In the genomic region with DNA sequence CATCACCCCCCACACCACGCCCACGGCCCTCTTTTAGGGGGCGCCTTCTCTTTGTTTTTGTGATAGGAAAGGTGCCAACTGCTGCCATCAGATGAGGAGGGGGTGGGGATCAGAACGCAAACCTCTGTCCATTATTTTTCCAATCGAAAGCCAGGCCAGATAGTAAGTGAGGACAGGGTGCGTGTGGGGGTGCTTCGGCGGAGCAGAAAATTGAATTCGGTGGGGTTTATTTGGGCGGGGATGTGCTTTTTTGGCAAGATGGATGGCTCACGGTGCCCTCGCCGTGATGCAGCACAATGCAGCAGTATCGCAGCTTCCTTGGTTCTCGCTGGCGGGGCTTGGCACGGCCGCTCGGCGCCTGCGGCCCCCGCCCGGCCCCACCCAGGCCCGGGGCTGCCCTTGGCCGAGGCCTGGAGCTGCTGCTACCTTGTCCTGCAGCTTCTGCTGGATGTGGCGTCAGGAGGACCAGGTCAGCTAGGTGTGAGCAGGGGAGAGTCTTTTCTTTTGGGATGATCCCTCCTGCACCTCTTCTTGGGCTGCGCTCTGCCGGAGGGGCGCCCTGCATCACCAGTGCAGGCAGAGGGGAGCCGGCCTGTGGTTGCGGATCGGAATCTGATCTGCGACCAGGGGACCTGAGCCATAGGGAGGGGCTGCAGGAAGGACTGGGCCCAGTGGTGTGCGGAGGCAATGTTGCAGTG, we compare ENCODE assay signal across 8 cellular contexts. TPM values are rescaled to one million over a fixed set of nuclear protein-coding genes. Genes with fewer than 3 reads are reported as not detected.
DNase-seq lines count a peak whose midpoint lies in the region; ATAC-seq and TF ChIP-seq lines count a peak whose summit lies in the region.

No MANE protein-coding gene starts in this region.

- no peak for TF ChIP-seq POLR2A in breast epithelium (IDR thresholded peaks at IDR 0.05)

- peak; percentile 62 for ATAC-seq in GM23338
- peak; percentile 51 to 57 for ATAC-seq in stimulated activated naive B cell treated with anti-CD40 and anti-IgM and Interleukin-4, amounts not matched to agents 10 μg/mL and 1 μg/mL and 100 μg/mL, for 72 hours (replicated peaks)

- no peaks in the 10 kb centered on the region for H3K9me2 ChIP-seq in GM23338 (ENCODE audit: insufficient read depth)

- POLR2A ChIA-PET in AG04449 (lab: Yijun Ruan, JAX) = interaction anchor here (0.6 to 1.9 kb wide), 3 partner anchors 26 to 128 kb away, joined by 3 to 6 read pairs (median 3); no protein-coding TSS in a partner anchor

- peaks cover 13% of the 10 kb centered on the region for H3K27me3 Mint-ChIP-seq in GM23338 (ENCODE audit: insufficient read depth, low read depth, poor library complexity)
- H3K27me3 Mint-ChIP-seq in stimulated activated naive B cell treated with anti-CD40 and anti-IgM and Interleukin-4, amounts not matched to agents 10 μg/mL and 1 μg/mL and 100 μg/mL, for 72 hours = peaks cover 47 to 55% of the 10 kb centered on the region in 2 donors

- H3K36me3 ChIP-seq in GM23338 (ENCODE audit: insufficient read depth) (no peaks in the 10 kb centered on the region), OCI-LY3 (replicated peaks; ENCODE audit: low read depth, low read length) (no peaks in the 10 kb centered on the region), breast epithelium (no peaks in the 10 kb centered on the region)

- H3K27ac Mint-ChIP-seq in GM23338 = peak overlapping the region; percentile 44; the same call in 1 of the 2 replicates
- H3K27ac Mint-ChIP-seq in stimulated activated naive B cell treated with anti-CD40 and anti-IgM and Interleukin-4, amounts not matched to agents 10 μg/mL and 1 μg/mL and 100 μg/mL, for 72 hours = no peak overlapping the region

- H3K27ac ChIP-seq in GM23338 (ENCODE audit: low read depth) = no peak overlapping the region
- no peak overlapping the region for H3K27ac ChIP-seq in OCI-LY3 (ENCODE audit: low read length)
- H3K27ac ChIP-seq in breast epithelium = peak overlapping the region; percentile 87 to 96

- TF ChIP-seq CTCF in AG04449 (IDR thresholded peaks at IDR 0.05; ENCODE audit: insufficient read depth, low read length, missing control alignments) = no peak
- peak in 1 of 2 experiments; percentile 8; a peak in 1 of 4 replicates for TF ChIP-seq CTCF in GM23338 (conservative IDR thresholded peaks at IDR 0.05; ENCODE audit: low read depth in 2 of 2)
- TF ChIP-seq CTCF in OCI-LY3 (IDR thresholded peaks at IDR 0.05; ENCODE audit: low read depth, low read length) = no peak
- TF ChIP-seq CTCF in breast epithelium (IDR thresholded peaks at IDR 0.05) = no peak

- H3K9me3 ChIP-seq in OCI-LY3 (ENCODE audit: insufficient read depth, low read length) = no peaks in the 10 kb centered on the region
- no peaks in the 10 kb centered on the region for H3K9me3 ChIP-seq in breast epithelium

- H2AFZ ChIP-seq in GM23338 (peak overlapping the region; percentile 94; the same call in 1 of the 2 replicates), OCI-LY3 (ENCODE audit: low read depth, low read length) (peak overlapping the region; percentile 76)

- no peaks in the 10 kb centered on the region for H3K36me3 Mint-ChIP-seq in GM23338 (ENCODE audit: low read depth)
- H3K36me3 Mint-ChIP-seq in stimulated activated naive B cell treated with anti-CD40 and anti-IgM and Interleukin-4, amounts not matched to agents 10 μg/mL and 1 μg/mL and 100 μg/mL, for 72 hours = no peaks in the 10 kb centered on the region

- H3K4me1 Mint-ChIP-seq in GM23338 = peaks cover 36% of the 10 kb centered on the region
- peaks cover 16 to 30% of the 10 kb centered on the region in 2 donors for H3K4me1 Mint-ChIP-seq in stimulated activated naive B cell treated with anti-CD40 and anti-IgM and Interleukin-4, amounts not matched to agents 10 μg/mL and 1 μg/mL and 100 μg/mL, for 72 hours

- peaks cover 14% of the 10 kb centered on the region for H4K20me1 ChIP-seq in GM23338 (replicated peaks; ENCODE audit: insufficient read depth)
- H4K20me1 ChIP-seq in OCI-LY3 (ENCODE audit: insufficient read depth, low read length) = no peaks in the 10 kb centered on the region

- H3K27me3 ChIP-seq in GM23338 (ENCODE audit: insufficient read depth) = peaks cover 10% of the 10 kb centered on the region
- H3K27me3 ChIP-seq in OCI-LY3 (ENCODE audit: low read depth, low read length) = peaks cover 10% of the 10 kb centered on the region; the same call in 1 of the 2 replicates
- no peaks in the 10 kb centered on the region for H3K27me3 ChIP-seq in breast epithelium

- H3K79me2 ChIP-seq in GM23338 (replicated peaks; ENCODE audit: insufficient read depth) = peaks cover 47% of the 10 kb centered on the region
- 0 out of 2 replicates have a peak, but pooled peaks cover 4% of the 10 kb centered on the region for H3K79me2 ChIP-seq in OCI-LY3 (ENCODE audit: low read length)

- intact Hi-C loops in breast epithelium (cut with DNase I; ENCODE audit: low total_unique reads) = no loop called here

- DNase-seq in AG04449 (ENCODE audit: low read depth, low spot score) (no peak), GM23338 (ENCODE audit: low spot score) (peak; percentile 78), breast epithelium (ENCODE audit: low spot score in 2 of 2) (no peak), islet precursor cell (peak; percentile 70), glomerular visceral epithelial cell (ENCODE audit: extremely low spot score) (no peak)
- DNase-seq in stimulated activated naive B cell treated with anti-CD40 and anti-IgM and Interleukin-4, amounts not matched to agents 10 μg/mL and 1 μg/mL and 100 μg/mL, for 72 hours = peak; percentile 1
- no peak for DNase-seq in stimulated activated CD4-positive, alpha-beta T cell treated with anti-CD3 and anti-CD28 coated beads, Interleukin-12 subunit alpha, Interleukin-12 subunit beta, amount 100 ng/mL, for 4 hours

- H3F3A ChIP-seq in GM23338 (replicated peaks; ENCODE audit: low read depth) = 0 out of 2 replicates have a peak, but pooled peaks cover 6% of the 10 kb centered on the region

- H3K4me3 ChIP-seq in AG04449 (ENCODE audit: low read depth, low read length) = peak overlapping the region; percentile 76
- H3K4me3 ChIP-seq in GM23338 = peak overlapping the region; percentile 96
- H3K4me3 ChIP-seq in OCI-LY3 (ENCODE audit: low read length) = peak overlapping the region; percentile 93
- H3K4me3 ChIP-seq in breast epithelium = peak overlapping the region; percentile 81 to 94 (median 89)

- peak overlapping the region; percentile 67 for H3K9ac ChIP-seq in OCI-LY3 (ENCODE audit: low read length)

- H3K4me1 ChIP-seq in GM23338 (ENCODE audit: insufficient read depth) = peaks cover 26% of the 10 kb centered on the region
- H3K4me1 ChIP-seq in OCI-LY3 (ENCODE audit: low read length) = peaks cover 19% of the 10 kb centered on the region
- H3K4me1 ChIP-seq in breast epithelium = no peaks in the 10 kb centered on the region

- peak overlapping the region; percentile 90 for H3K4me3 Mint-ChIP-seq in GM23338
- peak overlapping the region; percentile 88 to 93 for H3K4me3 Mint-ChIP-seq in stimulated activated naive B cell treated with anti-CD40 and anti-IgM and Interleukin-4, amounts not matched to agents 10 μg/mL and 1 μg/mL and 100 μg/mL, for 72 hours

- H3K4me2 ChIP-seq in GM23338 (peak overlapping the region; percentile 90), OCI-LY3 (ENCODE audit: low read length) (peak overlapping the region; percentile 92)

- CTCF ChIA-PET in AG04449 (lab: Yijun Ruan, JAX) = interaction anchor here (0.9 to 1.5 kb wide), 2 partner anchors 12 to 34 kb away, joined by 3 read pairs; no protein-coding TSS in a partner anchor

- H3K9me3 Mint-ChIP-seq in GM23338 = no peaks in the 10 kb centered on the region
- H3K9me3 Mint-ChIP-seq in stimulated activated naive B cell treated with anti-CD40 and anti-IgM and Interleukin-4, amounts not matched to agents 10 μg/mL and 1 μg/mL and 100 μg/mL, for 72 hours = no peaks in the 10 kb centered on the region

RNA-seq across cellular contexts. Expression of a gene that starts 1.3 kb away (rescaled TPM):
- total RNA-seq in GM23338 (2014; rRNA removed; shearing (Covaris generic)) = 189 and 204 TPM in 2 replicates
- polyA plus RNA-seq in GM23338 (2016; fragmentation: Nextera tagmentation; extraction: Ambion mirVana) = 58.1 and 59.1 TPM in 2 replicates
- 1,000 to 10,000 TPM in 1 of 3 donors, 100 to 1,000 TPM in 2; 223 to 1,216 (median 273) TPM for total RNA-seq in breast epithelium

Comparison
In these comparisons a context has a peak if more than half of its experiments do, and no peak if none do; other contexts are left out.
1. DNase-seq: peak in GM23338 (single experiment), islet precursor cell (single experiment) and stimulated activated naive B cell treated with anti-CD40 and anti-IgM and Interleukin-4, amounts not matched to agents 10 μg/mL and 1 μg/mL and 100 μg/mL, for 72 hours (single experiment); none in AG04449 (single experiment), breast epithelium (0 of 2), glomerular visceral epithelial cell (single experiment) and stimulated activated CD4-positive, alpha-beta T cell treated with anti-CD3 and anti-CD28 coated beads, Interleukin-12 subunit alpha, Interleukin-12 subunit beta, amount 100 ng/mL, for 4 hours (single experiment).
2. H3K27ac ChIP-seq: peak in breast epithelium (2 of 2); none in GM23338 (single experiment) and OCI-LY3 (single experiment).
3. Peak in every context shown above with its lines, with median percentiles within 50 percentile points of each other: H3K4me3 ChIP-seq.